ENCODE assay signal across 26 cellular contexts in the genomic region with DNA sequence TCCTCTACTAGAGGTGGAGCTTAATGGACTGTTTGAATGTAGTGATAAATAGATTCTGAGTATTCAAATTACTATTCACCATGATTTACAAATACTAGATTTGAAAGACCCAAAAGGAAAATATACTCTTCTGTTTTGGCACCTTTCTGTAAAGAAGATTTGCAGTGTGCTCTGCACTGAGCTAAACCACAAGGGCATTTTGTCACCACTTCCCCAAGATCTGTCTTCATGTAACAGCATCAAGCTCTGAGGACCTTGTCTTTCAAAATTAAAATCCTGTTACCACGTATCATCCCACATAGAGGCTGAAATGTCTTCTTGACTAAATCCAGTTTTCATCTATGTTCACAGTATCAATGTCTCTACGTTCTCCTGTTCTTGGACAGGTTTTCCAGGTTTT. TPM values are rescaled to one million over a fixed set of nuclear protein-coding genes. Genes with fewer than 3 reads are reported as not detected.
"Had no signal": no experiment of that assay in that cellular context is flagged by ENCODE, and none has a peak within 500 bp of the region (broad histone marks: within the 10 kb centered on the region; RNA-seq: fewer than 3 reads in every experiment).

No MANE protein-coding gene starts in this region.

- H3K27ac ChIP-seq: cardiac muscle cell, SJSA1 had no signal

- H3K4me3 ChIP-seq: cardiac muscle cell, SJSA1 had no signal

- ATAC-seq: activated CD4-positive, alpha-beta T cell treated with anti-CD3 and anti-CD28 coated beads for 36 hours; activated T-helper 17 cell treated with anti-CD3 and anti-CD28 coated beads, Interleukin-2, amount 50 U/mL, for 72 hours; PC-3; SK-N-SH treated with all-trans-retinoic acid at 6 μM for 48 hours had no signal

- DNase-seq: activated B cell treated with CpG ODN at 0.5 μM for 24 hours; activated CD4-positive, alpha-beta memory T cell treated with anti-CD3 and anti-CD28 coated beads, Interleukin-2, amount 10 ng/mL, durations not matched to agents 7 days and 5 days; activated CD4-positive, alpha-beta T cell treated with anti-CD3 and anti-CD28 coated beads for 36 hours; activated CD4-positive, alpha-beta T cell treated with anti-CD3 and anti-CD28 coated beads, Interleukin-2, amount 50 U/mL, for 1 hour; activated gamma-delta T cell; activated naive CD4-positive, alpha-beta T cell treated with anti-CD3 and anti-CD28 coated beads for 36 hours; activated T-cell treated with anti-CD3 and anti-CD28 coated beads for 4 hours; activated T-cell treated with anti-CD3 and anti-CD28 coated beads, Interleukin-2, amount 50 U/mL, for 48 hours; amygdala; MM.1S; NCI-H1105; NCI-H1436; NCI-H187; NCI-H2081; NCI-H510A treated with DMSO at 0.1 percent for 48 hours; NCI-H69; PC-3; SHP77 had no signal

- H3K27me3 ChIP-seq: cardiac muscle cell, SJSA1 had no signal

- H3K4me1 ChIP-seq: SJSA1 had no signal

- FAIRE-seq: astrocyte, RCC 7860, TTC549 had no signal

- H3K36me3 ChIP-seq: cardiac muscle cell, SJSA1 had no signal

RNA-seq across cellular contexts. Expression of a gene that starts 3.3 kb away (rescaled TPM):
- total RNA-seq: activated B cell treated with CpG ODN at 0.5 μM for 24 hours; activated CD4-positive, alpha-beta memory T cell treated with anti-CD3 and anti-CD28 coated beads, Interleukin-2, amount 10 ng/mL, durations not matched to agents 7 days and 5 days; activated CD4-positive, alpha-beta T cell treated with anti-CD3 and anti-CD28 coated beads for 36 hours; activated CD8-positive, alpha-beta memory T cell treated with anti-CD3 and anti-CD28 coated beads for 36 hours; activated naive CD4-positive, alpha-beta T cell treated with anti-CD3 and anti-CD28 coated beads for 36 hours; activated T-helper 17 cell treated with anti-CD3 and anti-CD28 coated beads, Interleukin-2, amount 50 U/mL, for 72 hours; astrocyte; cardiac muscle cell; PC-3; SJSA1 had no signal
- polyA plus RNA-seq: cardiac muscle cell had no signal

RNA-seq across cellular contexts. Expression of a gene that starts 46.2 kb away (rescaled TPM):
- total RNA-seq: activated B cell treated with CpG ODN at 0.5 μM for 24 hours; activated CD4-positive, alpha-beta memory T cell treated with anti-CD3 and anti-CD28 coated beads, Interleukin-2, amount 10 ng/mL, durations not matched to agents 7 days and 5 days; activated CD4-positive, alpha-beta T cell treated with anti-CD3 and anti-CD28 coated beads for 36 hours; activated CD8-positive, alpha-beta memory T cell treated with anti-CD3 and anti-CD28 coated beads for 36 hours; activated naive CD4-positive, alpha-beta T cell treated with anti-CD3 and anti-CD28 coated beads for 36 hours; activated T-helper 17 cell treated with anti-CD3 and anti-CD28 coated beads, Interleukin-2, amount 50 U/mL, for 72 hours; astrocyte; cardiac muscle cell; PC-3; SJSA1 had no signal
- polyA plus RNA-seq: cardiac muscle cell had no signal
